ENCODE assay signal across 11 cellular contexts in genomic region chr2:149648282-149649030, GRCh38.
DNase-seq lines count a peak whose midpoint lies in the region; ATAC-seq, FAIRE-seq and TF ChIP-seq lines count a peak whose summit lies in the region.
"Had no signal": no experiment of that assay in that cellular context is flagged by ENCODE, and none has a peak within 500 bp of the region (broad histone marks: within the 10 kb centered on the region; RNA-seq: fewer than 3 reads in every experiment).

No MANE protein-coding gene starts in this region.

- ATAC-seq in activated naive CD8-positive, alpha-beta T cell treated with anti-CD3 and anti-CD28 coated beads, Interleukin-2, amount 50 U/mL, for 24 hours = peak; percentile 54
- no peak for ATAC-seq in GM23338
- ATAC-seq: effector memory CD8-positive, alpha-beta T cell had no signal

- WGBS in mammary epithelial cell (ENCODE audit: low coverage, missing lambda C conversion rate) = 38% methylated on average over 3 of the region's 3 CpGs
- 58 to 80% (median 70%) methylated on average over 3 of the region's 3 CpGs for WGBS in stomach, 5 donors

- H3K36me3 ChIP-seq in mammary epithelial cell (ENCODE audit: insufficient read depth, low read length) = no peaks in the 10 kb centered on the region
- no peaks in the 10 kb centered on the region for H3K36me3 ChIP-seq in keratinocyte (ENCODE audit: control insufficient read depth in 2 of 2, extremely low read depth in 1 of 2, insufficient read depth in 2 of 2, low read length in 2 of 2)
- no peaks in the 10 kb centered on the region for H3K36me3 ChIP-seq in vagina
- H3K36me3 ChIP-seq in GM23338 (ENCODE audit: insufficient read depth) = no peaks in the 10 kb centered on the region
- no peaks in the 10 kb centered on the region for H3K36me3 ChIP-seq in stomach
- H3K36me3 ChIP-seq: tibial artery had no signal

- H3K9me3 Mint-ChIP-seq in activated naive CD8-positive, alpha-beta T cell treated with anti-CD3 and anti-CD28 coated beads, Interleukin-2, amount 50 U/mL, for 24 hours = peaks cover 4% of the 10 kb centered on the region
- no peaks in the 10 kb centered on the region for H3K9me3 Mint-ChIP-seq in activated naive CD8-positive, alpha-beta T cell treated with anti-CD3 and anti-CD28 coated beads for 36 hours
- H3K9me3 Mint-ChIP-seq in GM23338 = peaks cover 9% of the 10 kb centered on the region

- peak overlapping the region; percentile 70 for H2AFZ ChIP-seq in mammary epithelial cell (ENCODE audit: low read depth, low read length)
- peak overlapping the region; percentile 76 for H2AFZ ChIP-seq in keratinocyte (ENCODE audit: control insufficient read depth, low read length)
- no peak overlapping the region for H2AFZ ChIP-seq in GM23338

- H3K27ac ChIP-seq in mammary epithelial cell (ENCODE audit: insufficient read depth, low read depth, low read length) (peak overlapping the region; percentile 73), keratinocyte (ENCODE audit: control insufficient read depth, insufficient read depth, low read length) (peak overlapping the region; percentile 49), vagina (peak overlapping the region; percentile 42), GM23338 (ENCODE audit: low read depth) (no peak overlapping the region), stomach (no peak overlapping the region)
- H3K27ac ChIP-seq: tibial artery had no signal

- in situ Hi-C loops in mammary epithelial cell (cut with MboI; ENCODE audit: low sequenced_read_pairs in 2 of 2) = no loop called here

- no peaks in the 10 kb centered on the region for H3K27me3 ChIP-seq in mammary epithelial cell (ENCODE audit: insufficient read depth, low read length)
- no peaks in the 10 kb centered on the region for H3K27me3 ChIP-seq in keratinocyte (ENCODE audit: control insufficient read depth, extremely low read depth, insufficient read depth, low read length)
- H3K27me3 ChIP-seq in vagina = no peaks in the 10 kb centered on the region
- H3K27me3 ChIP-seq in GM23338 (ENCODE audit: insufficient read depth) = no peaks in the 10 kb centered on the region
- no peaks in the 10 kb centered on the region for H3K27me3 ChIP-seq in stomach
- H3K27me3 ChIP-seq: tibial artery had no signal

- H3K4me2 ChIP-seq in mammary epithelial cell (ENCODE audit: insufficient read depth, low read depth, low read length) (peak overlapping the region; percentile 2), keratinocyte (ENCODE audit: control insufficient read depth, extremely low read depth, insufficient read depth, low read depth, low read length) (peak overlapping the region; percentile 14), GM23338 (no peak overlapping the region)

- TF ChIP-seq POLR2A in vagina (IDR thresholded peaks at IDR 0.05) = no peak
- TF ChIP-seq POLR2A in stomach (IDR thresholded peaks at IDR 0.05) = no peak

- H3K9me1 ChIP-seq in keratinocyte (ENCODE audit: control insufficient read depth, extremely low read depth, insufficient read depth, low read length) = no peaks in the 10 kb centered on the region

- H3K79me2 ChIP-seq in mammary epithelial cell (ENCODE audit: insufficient read depth, low read length) (no peaks in the 10 kb centered on the region), keratinocyte (ENCODE audit: control insufficient read depth, insufficient read depth, low read length) (no peaks in the 10 kb centered on the region), GM23338 (replicated peaks; ENCODE audit: insufficient read depth) (no peaks in the 10 kb centered on the region)

- FAIRE-seq in keratinocyte (lab: Jason Lieb, UNC) = peak; percentile 92
- FAIRE-seq: A204.1 had no signal

- H3K4me1 ChIP-seq in mammary epithelial cell (ENCODE audit: insufficient read depth, low read length) (peaks cover 13% of the 10 kb centered on the region), keratinocyte (ENCODE audit: control insufficient read depth, extremely low read depth, insufficient read depth, low read length) (peaks cover 10% of the 10 kb centered on the region), vagina (no peaks in the 10 kb centered on the region), GM23338 (ENCODE audit: insufficient read depth) (no peaks in the 10 kb centered on the region), stomach (no peaks in the 10 kb centered on the region)
- H3K4me1 ChIP-seq: tibial artery had no signal

- CTCF ChIA-PET in mammary epithelial cell (lab: Charles Lee; ENCODE audit: low non-redundant PET) = interaction anchor here (0.6 kb wide), 1 partner anchor 31 kb away, joined by 6 read pairs; no protein-coding TSS in a partner anchor

- H3K27me3 Mint-ChIP-seq in activated naive CD8-positive, alpha-beta T cell treated with anti-CD3 and anti-CD28 coated beads, Interleukin-2, amount 50 U/mL, for 24 hours = peaks cover 10% of the 10 kb centered on the region
- H3K27me3 Mint-ChIP-seq in activated naive CD8-positive, alpha-beta T cell treated with anti-CD3 and anti-CD28 coated beads for 36 hours = peaks cover 14% of the 10 kb centered on the region
- peaks cover 2% of the 10 kb centered on the region for H3K27me3 Mint-ChIP-seq in GM23338 (ENCODE audit: insufficient read depth, low read depth, poor library complexity)

- TF ChIP-seq CTCF in mammary epithelial cell (conservative IDR thresholded peaks at IDR 0.05 in 1 of 2, IDR thresholded peaks at IDR 0.05 in 1 of 2; ENCODE audit: extremely low read depth in 1 of 2, insufficient read depth in 1 of 2, low read depth in 1 of 2, low read length in 2 of 2) (no peak), keratinocyte (optimal IDR thresholded peaks at IDR 0.05 in 1 of 3, IDR thresholded peaks at IDR 0.05 in 1 of 3, conservative IDR thresholded peaks at IDR 0.05 in 1 of 3; ENCODE audit: extremely low read depth in 1 of 3, insufficient read depth in 2 of 3, low read length in 3 of 3) (no peak), vagina (IDR thresholded peaks at IDR 0.05) (no peak), GM23338 (conservative IDR thresholded peaks at IDR 0.05; ENCODE audit: low read depth in 2 of 2) (no peak), stomach (IDR thresholded peaks at IDR 0.05) (no peak)

- no peaks in the 10 kb centered on the region for H3K9me2 ChIP-seq in GM23338 (ENCODE audit: insufficient read depth)

- intact Hi-C loops in mammary epithelial cell (cut with micrococcal nuclease) (no loop called here), vagina (cut with DNase I) (no loop called here), stomach (cut with DNase I; ENCODE audit: low total_unique reads) (no loop called here)

- no peak for DNase-seq in activated naive CD8-positive, alpha-beta T cell treated with anti-CD3 and anti-CD28 coated beads, Interleukin-2, amount 50 U/mL, for 24 hours
- no peak for DNase-seq in activated naive CD8-positive, alpha-beta T cell treated with anti-CD3 and anti-CD28 coated beads for 36 hours
- DNase-seq in mammary epithelial cell (peak; percentile 96), keratinocyte (ENCODE audit: low read depth, low spot score) (peak; percentile 79), vagina (ENCODE audit: extremely low spot score in 2 of 2) (peak in 1 of 2 donors; percentile 90), GM23338 (ENCODE audit: low spot score) (no peak), NCI-H1417 treated with DMSO at 0.1 percent for 48 hours (lab: John Stamatoyannopoulos, UW) (no peak), stomach (no peak)
- DNase-seq: effector memory CD8-positive, alpha-beta T cell had no signal

- H3F3A ChIP-seq in GM23338 (replicated peaks; ENCODE audit: low read depth) = no peaks in the 10 kb centered on the region

- no peak overlapping the region for H3K4me3 ChIP-seq in mammary epithelial cell (replicated peaks in 1 of 3; ENCODE audit: insufficient read depth in 1 of 3, low read depth in 2 of 3, low read length in 3 of 3)
- no peak overlapping the region for H3K4me3 ChIP-seq in keratinocyte (ENCODE audit: control insufficient read depth in 2 of 3, extremely low read depth in 1 of 3, insufficient read depth in 2 of 3, low read depth in 1 of 3, low read length in 3 of 3)
- H3K4me3 ChIP-seq in vagina = no peak overlapping the region
- no peak overlapping the region for H3K4me3 ChIP-seq in GM23338
- H3K4me3 ChIP-seq in stomach = no peak overlapping the region
- H3K4me3 ChIP-seq: tibial artery had no signal

- H3K27ac Mint-ChIP-seq in activated naive CD8-positive, alpha-beta T cell treated with anti-CD3 and anti-CD28 coated beads, Interleukin-2, amount 50 U/mL, for 24 hours = no peak overlapping the region
- H3K27ac Mint-ChIP-seq in activated naive CD8-positive, alpha-beta T cell treated with anti-CD3 and anti-CD28 coated beads for 36 hours = no peak overlapping the region
- no peak overlapping the region for H3K27ac Mint-ChIP-seq in GM23338
- H3K27ac Mint-ChIP-seq: effector memory CD8-positive, alpha-beta T cell had no signal

- no peaks in the 10 kb centered on the region for H3K4me1 Mint-ChIP-seq in activated naive CD8-positive, alpha-beta T cell treated with anti-CD3 and anti-CD28 coated beads, Interleukin-2, amount 50 U/mL, for 24 hours
- no peaks in the 10 kb centered on the region for H3K4me1 Mint-ChIP-seq in activated naive CD8-positive, alpha-beta T cell treated with anti-CD3 and anti-CD28 coated beads for 36 hours
- H3K4me1 Mint-ChIP-seq in GM23338 = no peaks in the 10 kb centered on the region

- dilution Hi-C loops in mammary epithelial cell (cut with HindIII; ENCODE audit: low sequenced_read_pairs) = no loop called here
- dilution Hi-C loops in keratinocyte (cut with MboI; ENCODE audit: extremely low pct_ligation_motif_present, low sequenced_read_pairs) = no loop called here

- no peaks in the 10 kb centered on the region for H3K36me3 Mint-ChIP-seq in activated naive CD8-positive, alpha-beta T cell treated with anti-CD3 and anti-CD28 coated beads, Interleukin-2, amount 50 U/mL, for 24 hours (ENCODE audit: low read depth)
- no peaks in the 10 kb centered on the region for H3K36me3 Mint-ChIP-seq in activated naive CD8-positive, alpha-beta T cell treated with anti-CD3 and anti-CD28 coated beads for 36 hours
- peaks cover 6% of the 10 kb centered on the region for H3K36me3 Mint-ChIP-seq in GM23338 (ENCODE audit: low read depth)

- TF ChIP-seq EP300 in stomach (IDR thresholded peaks at IDR 0.05) = no peak

- no peaks in the 10 kb centered on the region for H3K9me3 ChIP-seq in mammary epithelial cell (replicated peaks; ENCODE audit: insufficient read depth, low read length)
- H3K9me3 ChIP-seq in keratinocyte (ENCODE audit: control insufficient read depth, low read depth, low read length) = no peaks in the 10 kb centered on the region
- H3K9me3 ChIP-seq in vagina = no peaks in the 10 kb centered on the region
- H3K9me3 ChIP-seq in stomach = peaks cover 0 to 6% (median 0%) of the 10 kb centered on the region in 4 donors
- H3K9me3 ChIP-seq: tibial artery had no signal

- no peak overlapping the region for H3K9ac ChIP-seq in mammary epithelial cell (ENCODE audit: insufficient read depth, low read length)
- no peak overlapping the region for H3K9ac ChIP-seq in keratinocyte (ENCODE audit: control insufficient read depth, extremely low read depth, insufficient read depth, low read length)

- no peaks in the 10 kb centered on the region for H4K20me1 ChIP-seq in mammary epithelial cell (ENCODE audit: insufficient read depth, low read length)
- no peaks in the 10 kb centered on the region for H4K20me1 ChIP-seq in keratinocyte (ENCODE audit: control insufficient read depth, extremely low read depth, insufficient read depth, low read length)
- no peaks in the 10 kb centered on the region for H4K20me1 ChIP-seq in GM23338 (replicated peaks; ENCODE audit: insufficient read depth)

- H3K4me3 Mint-ChIP-seq in activated naive CD8-positive, alpha-beta T cell treated with anti-CD3 and anti-CD28 coated beads, Interleukin-2, amount 50 U/mL, for 24 hours = no peak overlapping the region
- H3K4me3 Mint-ChIP-seq in activated naive CD8-positive, alpha-beta T cell treated with anti-CD3 and anti-CD28 coated beads for 36 hours = no peak overlapping the region
- H3K4me3 Mint-ChIP-seq in GM23338 = no peak overlapping the region
- H3K4me3 Mint-ChIP-seq: effector memory CD8-positive, alpha-beta T cell had no signal

- BruUV-seq in mammary epithelial cell (replicated peaks; lab: Mats Ljungman, UMichigan) = no TSS peak

Comparison
In these comparisons a context has a peak if more than half of its experiments do, and no peak if none do; other contexts are left out.
1. DNase-seq: peak in mammary epithelial cell (single experiment) and keratinocyte (single experiment); none in activated naive CD8-positive, alpha-beta T cell treated with anti-CD3 and anti-CD28 coated beads, Interleukin-2, amount 50 U/mL, for 24 hours (single experiment), activated naive CD8-positive, alpha-beta T cell treated with anti-CD3 and anti-CD28 coated beads for 36 hours (single experiment), GM23338 (single experiment), NCI-H1417 treated with DMSO at 0.1 percent for 48 hours (single experiment) and stomach (single experiment).
2. H3K27ac ChIP-seq: peak in mammary epithelial cell (single experiment), keratinocyte (single experiment) and vagina (single experiment); none in GM23338 (single experiment) and stomach (0 of 5).